In genomic region chr1:243114769-243115168, GRCh38 we compare ENCODE assay signal across 8 cellular contexts.
DNase-seq lines count a peak whose midpoint lies in the region; ATAC-seq, FAIRE-seq and TF ChIP-seq lines count a peak whose summit lies in the region.
"Not testable (repeated sequence)": the region's sequence is repeated elsewhere in the genome, so short reads cannot be mapped to it uniquely, and the experiment has no call there.

No MANE protein-coding gene starts in this region.

- not testable (repeated sequence) for H3K9me3 ChIP-seq in BLaER1; HUES64 (ENCODE audit: insufficient read depth, low read depth, low read length); mammary epithelial cell (replicated peaks; ENCODE audit: insufficient read depth, low read length); HepG2 (ENCODE audit: low read length)

- in situ Hi-C loops in mammary epithelial cell (cut with MboI; ENCODE audit: low sequenced_read_pairs in 2 of 2); HepG2 (cut with HindIII; ENCODE audit: extremely low pct_ligation_motif_present, low pct_unique_long_range_greater_than_20kb): not testable (repeated sequence)

- TF ChIP-seq RAD21 in HepG2 (CRISPR knock-in tag; IDR thresholded peaks at IDR 0.05), result not testable (repeated sequence)

- H3K4me2 ChIP-seq in BLaER1, result peak overlapping the region; percentile 70
- H3K4me2 ChIP-seq in GM23338; mammary epithelial cell (ENCODE audit: insufficient read depth, low read depth, low read length); HepG2 (ENCODE audit: low read depth, low read length): not testable (repeated sequence)

- intact Hi-C loops in mammary epithelial cell (cut with micrococcal nuclease); HepG2 (cut with micrococcal nuclease; ENCODE audit: unreplicated experiment): not testable (repeated sequence)

- H2AFZ ChIP-seq in GM23338; HepG2 (ENCODE audit: low read length): not testable (repeated sequence)
- H2AFZ ChIP-seq in mammary epithelial cell (ENCODE audit: low read depth, low read length), result peak overlapping the region; percentile 75

- not testable (repeated sequence) for H4K20me1 ChIP-seq in BLaER1; GM23338 (replicated peaks; ENCODE audit: insufficient read depth); mammary epithelial cell (ENCODE audit: insufficient read depth, low read length); HepG2 (ENCODE audit: insufficient read depth, low read length)

- peak overlapping the region; percentile 55 for H3K27ac ChIP-seq in BLaER1
- H3K27ac ChIP-seq in GM23338 (ENCODE audit: low read depth), result peak overlapping the region; percentile 84
- peak overlapping the region; percentile 76; the same call in 1 of the 2 replicates for H3K27ac ChIP-seq in HUES64 (ENCODE audit: low read depth, low read length)
- not testable (repeated sequence) for H3K27ac ChIP-seq in mammary epithelial cell (ENCODE audit: insufficient read depth, low read depth, low read length); HepG2 (ENCODE audit: extremely low read length, insufficient read depth, low read length)

- ATAC-seq in GM18498 (IDR thresholded peaks at IDR 0.05; ENCODE audit: unreplicated experiment), result peak; percentile 4
- not testable (repeated sequence) for ATAC-seq in GM23338, WTC11
- peak; percentile 14 for ATAC-seq in HG03064 (IDR thresholded peaks at IDR 0.05; ENCODE audit: low read depth, unreplicated experiment)
- peak; percentile 15; the same call in 2 of the 3 replicates for ATAC-seq in HepG2

- not testable (repeated sequence) for H3K79me2 ChIP-seq in GM23338 (replicated peaks; ENCODE audit: insufficient read depth); mammary epithelial cell (ENCODE audit: insufficient read depth, low read length); HepG2 (ENCODE audit: insufficient read depth, low read length)

- H3K27me3 ChIP-seq in BLaER1; GM23338 (ENCODE audit: insufficient read depth); HUES64 (ENCODE audit: insufficient read depth, low read length); mammary epithelial cell (ENCODE audit: insufficient read depth, low read length); HepG2 (ENCODE audit: control insufficient read depth in 1 of 2, insufficient read depth in 2 of 2, low read length in 2 of 2): not testable (repeated sequence)

- H3K4me3 ChIP-seq in BLaER1; GM23338; HUES64 (ENCODE audit: low read length); mammary epithelial cell (replicated peaks in 1 of 3; ENCODE audit: insufficient read depth in 1 of 3, low read depth in 2 of 3, low read length in 3 of 3); HepG2 (replicated peaks in 1 of 3; ENCODE audit: insufficient read depth in 1 of 3, low read depth in 2 of 3, low read length in 3 of 3): not testable (repeated sequence)

- H3K4me3 Mint-ChIP-seq in GM23338, WTC11: not testable (repeated sequence)

- not testable (repeated sequence) for H3F3A ChIP-seq in GM23338 (replicated peaks; ENCODE audit: low read depth)

- H3K9me2 ChIP-seq in GM23338 (ENCODE audit: insufficient read depth), result not testable (repeated sequence)

- dilution Hi-C loops in mammary epithelial cell (cut with HindIII; ENCODE audit: low sequenced_read_pairs), result not testable (repeated sequence)

- not testable (repeated sequence) for FAIRE-seq in HepG2 (lab: Jason Lieb, UNC)

- not testable (repeated sequence) for H3K27me3 Mint-ChIP-seq in GM23338 (ENCODE audit: insufficient read depth, low read depth, poor library complexity)
- peaks cover 49% of the 10 kb centered on the region for H3K27me3 Mint-ChIP-seq in WTC11 (ENCODE audit: low read depth)

- not testable (repeated sequence) for H3K36me3 ChIP-seq in BLaER1; GM23338 (ENCODE audit: insufficient read depth); HUES64 (ENCODE audit: insufficient read depth, low read length); mammary epithelial cell (ENCODE audit: insufficient read depth, low read length); HepG2 (replicated peaks in 1 of 2; ENCODE audit: control insufficient read depth in 1 of 2, insufficient read depth in 2 of 2, low read length in 2 of 2)

- not testable (repeated sequence) for H3K9me3 Mint-ChIP-seq in GM23338, WTC11

- CTCF ChIA-PET in WTC11 (lab: Charles Lee); mammary epithelial cell (lab: Charles Lee; ENCODE audit: low non-redundant PET); HepG2 (lab: Yijun Ruan, JAX; ENCODE audit: low intra/inter-chr PET ratio, low total read pairs): not testable (repeated sequence)

- POLR2A ChIA-PET in WTC11 (lab: Charles Lee); HepG2 (lab: Yijun Ruan, JAX): not testable (repeated sequence)

- H3K27ac Mint-ChIP-seq in GM23338 (peak overlapping the region; percentile 52; the same call in 1 of the 2 replicates), WTC11 (peak overlapping the region; percentile 97; the same call in 1 of the 2 replicates)

- TF ChIP-seq POLR2A in HepG2 (IDR thresholded peaks at IDR 0.05; ENCODE audit: insufficient read depth in 1 of 2, low read depth in 2 of 2, low read length in 2 of 2), result not testable (repeated sequence)

- not testable (repeated sequence) for DNase-seq in GM23338 (ENCODE audit: low spot score); WTC11 (ENCODE audit: low spot score); mammary epithelial cell; HepG2 (ENCODE audit: low spot score)

- not testable (repeated sequence) for H3K9ac ChIP-seq in BLaER1; HUES64 (ENCODE audit: low read depth, low read length); mammary epithelial cell (ENCODE audit: insufficient read depth, low read length); HepG2 (ENCODE audit: insufficient read depth, low read depth, low read length)

- 81% methylated on average over 3 of the region's 3 CpGs for WGBS in HUES64
- 33% methylated on average over 2 of the region's 3 CpGs for WGBS in mammary epithelial cell (ENCODE audit: low coverage, missing lambda C conversion rate)
- 15% methylated on average over 3 of the region's 3 CpGs for WGBS in HepG2 (ENCODE audit: low lambda C conversion rate)

- not testable (repeated sequence) for BruUV-seq in mammary epithelial cell (replicated peaks; lab: Mats Ljungman, UMichigan); HepG2 (replicated peaks; lab: Mats Ljungman, UMichigan)

- H3K36me3 Mint-ChIP-seq in GM23338 (ENCODE audit: low read depth); WTC11: not testable (repeated sequence)

- H3K4me1 Mint-ChIP-seq in GM23338 (peaks cover 22% of the 10 kb centered on the region), WTC11 (peaks cover 32% of the 10 kb centered on the region)

- peaks cover 23% of the 10 kb centered on the region for H3K4me1 ChIP-seq in BLaER1
- not testable (repeated sequence) for H3K4me1 ChIP-seq in GM23338 (ENCODE audit: insufficient read depth); HUES64 (ENCODE audit: insufficient read depth, low read length); mammary epithelial cell (ENCODE audit: insufficient read depth, low read length); HepG2 (ENCODE audit: insufficient read depth, low read length)

- not testable (repeated sequence) for TF ChIP-seq EP300 in HepG2 (IDR thresholded peaks at IDR 0.05; ENCODE audit: low read depth in 2 of 2, low read length in 2 of 2); HepG2 (CRISPR knock-in tag; IDR thresholded peaks at IDR 0.05; ENCODE audit: borderline replicate concordance)

- TF ChIP-seq CTCF in GM23338 (conservative IDR thresholded peaks at IDR 0.05; ENCODE audit: low read depth in 2 of 2); WTC11 (IDR thresholded peaks at IDR 0.05); mammary epithelial cell (conservative IDR thresholded peaks at IDR 0.05 in 1 of 2, IDR thresholded peaks at IDR 0.05 in 1 of 2; ENCODE audit: extremely low read depth in 1 of 2, insufficient read depth in 1 of 2, low read depth in 1 of 2, low read length in 2 of 2); HepG2 (CRISPR knock-in tag; IDR thresholded peaks at IDR 0.05): not testable (repeated sequence)

TF ChIP-seq in WTC11, 78 proteins besides CTCF, POLR2A, EP300 and RAD21:
- TF ChIP-seq ZNF121 (CRISPR knock-in tag; IDR thresholded peaks at IDR 0.05), result peak; percentile 95

TF ChIP-seq in HepG2, 621 proteins besides CTCF, POLR2A, EP300 and RAD21:
- TF ChIP-seq ZNF121 (CRISPR knock-in tag; IDR thresholded peaks at IDR 0.05) (peak; percentile 89), ZNF770 (CRISPR knock-in tag; IDR thresholded peaks at IDR 0.05) (0 out of 2 replicates have a peak, but pooled peaks have one; percentile 31)
